ENCODE assay signal across 7 cellular contexts in genomic region chr3:30319713-30320112, GRCh38.
A peak's percentile ranks its signal among the peaks of the same experiment; 100 is the strongest.
DNase-seq lines count a peak whose midpoint lies in the region; ATAC-seq and TF ChIP-seq lines count a peak whose summit lies in the region.

No MANE protein-coding gene starts in this region.

- TF ChIP-seq CTCF in GM12872 (IDR thresholded peaks at IDR 0.05; ENCODE audit: insufficient read depth, low read depth, low read length) (peak; percentile 45; the same call in 1 of the 3 replicates), heart right ventricle (IDR thresholded peaks at IDR 0.05) (peak in 8 of 9 donors; percentile 23 to 55 (median 48))

- intact Hi-C loops in heart right ventricle (cut with DNase I) = loop anchor here in 1 of 10 donors (10.0 kb wide), 1 partner anchor 375 kb away; no protein-coding TSS in a partner anchor

- H3K27ac Mint-ChIP-seq in activated T-helper 17 cell treated with anti-CD3 and anti-CD28 coated beads, Interleukin-2, amount 50 U/mL, for 72 hours = peak overlapping the region; percentile 9

- peak; percentile 48 for ATAC-seq in HG02610 (IDR thresholded peaks at IDR 0.05; ENCODE audit: unreplicated experiment)
- ATAC-seq in activated T-helper 17 cell treated with anti-CD3 and anti-CD28 coated beads, Interleukin-2, amount 50 U/mL, for 72 hours (replicated peaks) = peak; percentile 92
- ATAC-seq in heart right ventricle = peak in 7 of 8 donors; percentile 35 to 72 (median 53)

- peaks cover 5% of the 10 kb centered on the region for H3K4me1 Mint-ChIP-seq in activated T-helper 17 cell treated with anti-CD3 and anti-CD28 coated beads, Interleukin-2, amount 50 U/mL, for 72 hours

- peaks cover 3% of the 10 kb centered on the region for H3K9me3 Mint-ChIP-seq in activated T-helper 17 cell treated with anti-CD3 and anti-CD28 coated beads, Interleukin-2, amount 50 U/mL, for 72 hours

- peaks cover 0 to 20% (median 3%) of the 10 kb centered on the region in 9 donors for H3K4me1 ChIP-seq in heart right ventricle

- peaks cover 0 to 29% (median 3%) of the 10 kb centered on the region in 11 donors for H3K9me3 ChIP-seq in heart right ventricle

- H3K27ac ChIP-seq in heart right ventricle = no peak overlapping the region

- H3K27me3 ChIP-seq in heart right ventricle = no peaks in the 10 kb centered on the region

- H3K4me3 ChIP-seq in heart right ventricle = no peak overlapping the region

- DNase-seq in NCI-H69 (lab: John Stamatoyannopoulos, UW) (peak; percentile 94), heart right ventricle (peak in 1 of 2 donors; percentile 14), GM19238 (ENCODE audit: insufficient read length, low spot score) (no peak)
- DNase-seq in stimulated activated CD4-positive, alpha-beta T cell treated with anti-CD3 and anti-CD28 coated beads, Interleukin-2, amount 100 ng/mL, for 24 hours = peak; percentile 19 to 32

- H3K27me3 Mint-ChIP-seq in activated T-helper 17 cell treated with anti-CD3 and anti-CD28 coated beads, Interleukin-2, amount 50 U/mL, for 72 hours = no peaks in the 10 kb centered on the region

- no peaks in the 10 kb centered on the region for H3K36me3 ChIP-seq in heart right ventricle

- H3K36me3 Mint-ChIP-seq in activated T-helper 17 cell treated with anti-CD3 and anti-CD28 coated beads, Interleukin-2, amount 50 U/mL, for 72 hours (ENCODE audit: low read depth) = no peaks in the 10 kb centered on the region

- no peak overlapping the region for H3K4me3 Mint-ChIP-seq in activated T-helper 17 cell treated with anti-CD3 and anti-CD28 coated beads, Interleukin-2, amount 50 U/mL, for 72 hours
